7 cellular contexts compared by ENCODE assay signal in genomic region chr11:6249822-6250555, GRCh38. TPM values are rescaled to one million over a fixed set of nuclear protein-coding genes. Genes with fewer than 3 reads are reported as not detected.
DNase-seq lines count a peak whose midpoint lies in the region; ATAC-seq and TF ChIP-seq lines count a peak whose summit lies in the region.
"Had no signal": no experiment of that assay in that cellular context is flagged by ENCODE, and none has a peak within 500 bp of the region (broad histone marks: within the 10 kb centered on the region; RNA-seq: fewer than 3 reads in every experiment).

No MANE protein-coding gene starts in this region.

- ATAC-seq in activated CD4-positive, CD25-positive, alpha-beta regulatory T cell treated with anti-CD3 and anti-CD28 coated beads, Interleukin-2, amount 50 U/mL, for 24 hours, result no peak
- ATAC-seq in HG02571 (IDR thresholded peaks at IDR 0.05; ENCODE audit: unreplicated experiment), result no peak

- TF ChIP-seq POLR2A in ovary (IDR thresholded peaks at IDR 0.05), result no peak

- H3K36me3 ChIP-seq in brain microvascular endothelial cell (replicated peaks), result no peaks in the 10 kb centered on the region
- H3K36me3 ChIP-seq in ovary, result no peaks in the 10 kb centered on the region

- no peak overlapping the region for H3K4me3 ChIP-seq in HL-60 (replicated peaks; ENCODE audit: insufficient read depth, low read length)
- H3K4me3 ChIP-seq in brain microvascular endothelial cell (ENCODE audit: low read depth, low read length), result no peak overlapping the region
- H3K4me3 ChIP-seq in ovary, result no peak overlapping the region

- H3K27me3 ChIP-seq in HL-60 (ENCODE audit: insufficient read depth, poor library complexity, severe bottlenecking), result no peaks in the 10 kb centered on the region
- peaks cover 3% of the 10 kb centered on the region for H3K27me3 ChIP-seq in brain microvascular endothelial cell (replicated peaks)
- H3K27me3 ChIP-seq in ovary, result no peaks in the 10 kb centered on the region

- TF ChIP-seq CTCF in HL-60 (IDR thresholded peaks at IDR 0.05; ENCODE audit: insufficient read depth, low read length) (no peak), brain microvascular endothelial cell (IDR thresholded peaks at IDR 0.05; ENCODE audit: low read depth, low read length, missing control alignments) (no peak), ovary (IDR thresholded peaks at IDR 0.05) (no peak)

- no peak overlapping the region for H3K27ac ChIP-seq in HL-60 (replicated peaks)
- H3K27ac ChIP-seq in brain microvascular endothelial cell, result no peak overlapping the region
- H3K27ac ChIP-seq in ovary, result no peak overlapping the region

- TF ChIP-seq EP300 in ovary (IDR thresholded peaks at IDR 0.05), result no peak

- in situ Hi-C loops in brain microvascular endothelial cell (cut with HindIII; ENCODE audit: low pct_ligation_motif_present, low sequenced_read_pairs), result no loop called here

- DNase-seq in HL-60 (ENCODE audit: low read depth in 1 of 2, low spot score in 1 of 2) (peak; percentile 39 to 52), brain microvascular endothelial cell (peak; percentile 74), ovary (peak; percentile 40 to 74 (median 66)), activated gamma-delta T cell (lab: John Stamatoyannopoulos, UW) (no peak)
- DNase-seq: NCI-H1436 treated with DMSO at 0.1 percent for 48 hours had no signal

- 26 to 33% (median 29%) methylated on average over 3 of the region's 3 CpGs for WGBS in ovary, 3 donors

- peaks cover 11% of the 10 kb centered on the region for H3K4me1 ChIP-seq in ovary (ENCODE audit: insufficient read depth)

- intact Hi-C loops in ovary (cut with DNase I), result loop anchor here in 2 of 4 donors (10.0 kb wide), 2 partner anchors 105 to 115 kb away; no protein-coding TSS in a partner anchor

- no peaks in the 10 kb centered on the region for H3K9me3 ChIP-seq in ovary

RNA-seq across cellular contexts. Expression of gene CCKBR, which starts 9.6 kb away (rescaled TPM):
- total RNA-seq in ovary, result 1 to 10 TPM in 1 of 7 donors, under 1 TPM in 2, not detected in 4; 0.42 to 4.3 (median 0.80) TPM
- 1 to 10 TPM in 1 of 2 donors, under 1 TPM in 1; 0.35 to 8.1 TPM for polyA plus RNA-seq in ovary

RNA-seq across cellular contexts. Expression of gene CNGA4, which starts 11.1 kb away (rescaled TPM):
- 1 to 10 TPM in 2 of 7 donors, under 1 TPM in 5; 0.18 to 2.9 (median 0.72) TPM for total RNA-seq in ovary
- polyA plus RNA-seq in ovary, result under 1 TPM; 0.10 to 0.38 TPM

RNA-seq across cellular contexts. Expression of gene FHIP1B, which starts 15.6 kb away (rescaled TPM):
- 10 to 100 TPM; 26.9 to 59.1 (median 35.7) TPM for total RNA-seq in ovary
- 10 to 100 TPM; 15.9 to 43.8 TPM for polyA plus RNA-seq in ovary

RNA-seq across cellular contexts. Expression of gene C11orf42, which starts 44.6 kb away (rescaled TPM):
- not detected for total RNA-seq in ovary
- not detected for polyA plus RNA-seq in ovary

RNA-seq across cellular contexts. Expression of gene OR52W1, which starts 51.0 kb away (rescaled TPM):
- not detected for total RNA-seq in ovary
- not detected for polyA plus RNA-seq in ovary
